Comparison of ENCODE assay signal across 15 cellular contexts in genomic region chr2:10571673-10572072, GRCh38.
DNase-seq lines count a peak whose midpoint lies in the region; ATAC-seq and TF ChIP-seq lines count a peak whose summit lies in the region.
"Had no signal": no experiment of that assay in that cellular context is flagged by ENCODE, and none has a peak within 500 bp of the region (broad histone marks: within the 10 kb centered on the region; RNA-seq: fewer than 3 reads in every experiment).

No MANE protein-coding gene starts in this region.

- no peak overlapping the region for H3K4me2 ChIP-seq in OCI-LY7 (ENCODE audit: low read length)
- H3K4me2 ChIP-seq: BLaER1 treated with 17β-estradiol and CSF1 and Interleukin-3, amounts not matched to agents 10 nM and 100 nM had no signal

- H3K9me2 ChIP-seq in OCI-LY7 (ENCODE audit: insufficient read depth, low read length) = no peaks in the 10 kb centered on the region

- peaks cover 69% of the 10 kb centered on the region for H3K36me3 ChIP-seq in OCI-LY7 (ENCODE audit: insufficient read depth, low read length)

- DNase-seq in activated CD8-positive, alpha-beta T cell treated with anti-CD3 and anti-CD28 coated beads, Interleukin-2, amount 10 ng/mL, durations not matched to agents 7 days and 5 days = no peak
- DNase-seq in activated CD8-positive, alpha-beta T cell treated with anti-CD3 and anti-CD28 coated beads for 36 hours = no peak
- DNase-seq in OCI-LY7 (ENCODE audit: low spot score) (no peak), fibroblast of peridontal ligament (ENCODE audit: extremely low read depth) (peak; percentile 11), osteocyte (ENCODE audit: extremely low spot score, unreplicated experiment) (peak; percentile 63), CD14-positive monocyte (ENCODE audit: low spot score) (no peak)
- no peak for DNase-seq in activated naive CD4-positive, alpha-beta T cell treated with anti-CD3 and anti-CD28 coated beads for 36 hours
- DNase-seq: CD4-positive, alpha-beta T cell; DND-41; GDM1; KBM-7 had no signal

- no peak overlapping the region for H3K4me3 Mint-ChIP-seq in activated CD8-positive, alpha-beta T cell treated with anti-CD3 and anti-CD28 coated beads, Interleukin-2, amount 10 ng/mL, durations not matched to agents 7 days and 5 days
- no peak overlapping the region for H3K4me3 Mint-ChIP-seq in activated CD8-positive, alpha-beta T cell treated with anti-CD3 and anti-CD28 coated beads for 36 hours
- no peak overlapping the region for H3K4me3 Mint-ChIP-seq in osteocyte (ENCODE audit: unreplicated experiment)
- no peak overlapping the region for H3K4me3 Mint-ChIP-seq in activated naive CD4-positive, alpha-beta T cell treated with anti-CD3 and anti-CD28 coated beads for 36 hours
- no peak overlapping the region for H3K4me3 Mint-ChIP-seq in CD14-positive monocyte
- H3K4me3 Mint-ChIP-seq: CD4-positive, alpha-beta T cell had no signal

- ATAC-seq in activated CD8-positive, alpha-beta T cell treated with anti-CD3 and anti-CD28 coated beads, Interleukin-2, amount 10 ng/mL, durations not matched to agents 7 days and 5 days = no peak
- ATAC-seq in activated CD8-positive, alpha-beta T cell treated with anti-CD3 and anti-CD28 coated beads for 36 hours = no peak
- ATAC-seq in GM21825 (IDR thresholded peaks at IDR 0.05; ENCODE audit: unreplicated experiment) = no peak
- ATAC-seq: HCT116 had no signal

- BruUV-seq in OCI-LY7 (replicated peaks; lab: Mats Ljungman, UMichigan) = TSS peak; percentile 65

- no peak overlapping the region for H3K27ac ChIP-seq in OCI-LY7 (ENCODE audit: low read depth, low read length, poor library complexity, severe bottlenecking)
- H3K27ac ChIP-seq: 22Rv1; BLaER1 treated with 17β-estradiol and CSF1 and Interleukin-3, amounts not matched to agents 10 nM and 100 nM had no signal

- H3K4me3 ChIP-seq in OCI-LY7 (ENCODE audit: low read depth, low read length, poor library complexity, severe bottlenecking) = no peak overlapping the region
- H3K4me3 ChIP-seq: BLaER1 treated with 17β-estradiol and CSF1 and Interleukin-3, amounts not matched to agents 10 nM and 100 nM had no signal

- H2AFZ ChIP-seq in OCI-LY7 (ENCODE audit: low read length) = no peak overlapping the region

- H4K20me1 ChIP-seq in OCI-LY7 (ENCODE audit: insufficient read depth, low read length) = no peaks in the 10 kb centered on the region

- peaks cover 45% of the 10 kb centered on the region for H3K4me1 Mint-ChIP-seq in activated CD8-positive, alpha-beta T cell treated with anti-CD3 and anti-CD28 coated beads, Interleukin-2, amount 10 ng/mL, durations not matched to agents 7 days and 5 days (ENCODE audit: low read depth)
- peaks cover 4% of the 10 kb centered on the region for H3K4me1 Mint-ChIP-seq in activated CD8-positive, alpha-beta T cell treated with anti-CD3 and anti-CD28 coated beads for 36 hours (ENCODE audit: low read depth)
- H3K4me1 Mint-ChIP-seq in osteocyte (ENCODE audit: unreplicated experiment) = peaks cover 28% of the 10 kb centered on the region
- no peaks in the 10 kb centered on the region for H3K4me1 Mint-ChIP-seq in activated naive CD4-positive, alpha-beta T cell treated with anti-CD3 and anti-CD28 coated beads for 36 hours (ENCODE audit: low read depth)
- H3K4me1 Mint-ChIP-seq in CD14-positive monocyte = no peaks in the 10 kb centered on the region

- H3K4me1 ChIP-seq in OCI-LY7 (ENCODE audit: insufficient read depth, low read length, poor library complexity, severe bottlenecking) = no peaks in the 10 kb centered on the region

- H3K79me2 ChIP-seq in OCI-LY7 (ENCODE audit: insufficient read depth, low read depth, low read length) = no peaks in the 10 kb centered on the region

- POLR2A ChIA-PET in activated CD8-positive, alpha-beta T cell treated with anti-CD3 and anti-CD28 coated beads, Interleukin-2, amount 10 ng/mL, durations not matched to agents 7 days and 5 days (lab: Charles Lee) = no interaction called here
- POLR2A ChIA-PET in activated CD8-positive, alpha-beta T cell treated with anti-CD3 and anti-CD28 coated beads for 36 hours (lab: Charles Lee) = no interaction called here
- POLR2A ChIA-PET in OCI-LY7 (lab: Charles Lee) = no interaction called here

- no peaks in the 10 kb centered on the region for H3K9me3 Mint-ChIP-seq in activated CD8-positive, alpha-beta T cell treated with anti-CD3 and anti-CD28 coated beads, Interleukin-2, amount 10 ng/mL, durations not matched to agents 7 days and 5 days (ENCODE audit: insufficient read depth)
- H3K9me3 Mint-ChIP-seq in activated CD8-positive, alpha-beta T cell treated with anti-CD3 and anti-CD28 coated beads for 36 hours = no peaks in the 10 kb centered on the region
- no peaks in the 10 kb centered on the region for H3K9me3 Mint-ChIP-seq in osteocyte (ENCODE audit: unreplicated experiment)
- no peaks in the 10 kb centered on the region for H3K9me3 Mint-ChIP-seq in activated naive CD4-positive, alpha-beta T cell treated with anti-CD3 and anti-CD28 coated beads for 36 hours
- peaks cover 0 to 2% (median 0%) of the 10 kb centered on the region in 7 donors for H3K9me3 Mint-ChIP-seq in CD14-positive monocyte
- H3K9me3 Mint-ChIP-seq: CD4-positive, alpha-beta T cell had no signal

- CTCF ChIA-PET in activated CD8-positive, alpha-beta T cell treated with anti-CD3 and anti-CD28 coated beads, Interleukin-2, amount 10 ng/mL, durations not matched to agents 7 days and 5 days (lab: Charles Lee) = no interaction called here
- CTCF ChIA-PET in activated CD8-positive, alpha-beta T cell treated with anti-CD3 and anti-CD28 coated beads for 36 hours (lab: Charles Lee) = no interaction called here
- CTCF ChIA-PET in OCI-LY7 (lab: Charles Lee; ENCODE audit: unreplicated experiment) = no interaction called here
- CTCF ChIA-PET in activated naive CD4-positive, alpha-beta T cell treated with anti-CD3 and anti-CD28 coated beads for 36 hours (lab: Charles Lee) = no interaction called here

- no peaks in the 10 kb centered on the region for H3K9me3 ChIP-seq in OCI-LY7 (ENCODE audit: low read length)

- peaks cover 51% of the 10 kb centered on the region for H3K36me3 Mint-ChIP-seq in activated CD8-positive, alpha-beta T cell treated with anti-CD3 and anti-CD28 coated beads, Interleukin-2, amount 10 ng/mL, durations not matched to agents 7 days and 5 days (ENCODE audit: low read depth)
- peaks cover 48% of the 10 kb centered on the region for H3K36me3 Mint-ChIP-seq in activated CD8-positive, alpha-beta T cell treated with anti-CD3 and anti-CD28 coated beads for 36 hours (ENCODE audit: low read depth)
- H3K36me3 Mint-ChIP-seq in osteocyte (ENCODE audit: unreplicated experiment) (peaks cover 49% of the 10 kb centered on the region), CD14-positive monocyte (peaks cover 73 to 87% of the 10 kb centered on the region in 2 donors)
- peaks cover 57% of the 10 kb centered on the region for H3K36me3 Mint-ChIP-seq in activated naive CD4-positive, alpha-beta T cell treated with anti-CD3 and anti-CD28 coated beads for 36 hours (ENCODE audit: low read depth)

- no peak for TF ChIP-seq CTCF in activated CD8-positive, alpha-beta T cell treated with anti-CD3 and anti-CD28 coated beads for 36 hours (IDR thresholded peaks at IDR 0.05)
- no peak for TF ChIP-seq CTCF in OCI-LY7 (conservative IDR thresholded peaks at IDR 0.05; ENCODE audit: low read length)
- no peak for TF ChIP-seq CTCF in osteocyte (IDR thresholded peaks at IDR 0.05)
- TF ChIP-seq CTCF in CD14-positive monocyte (IDR thresholded peaks at IDR 0.05) = no peak

- intact Hi-C loops in activated CD8-positive, alpha-beta T cell treated with anti-CD3 and anti-CD28 coated beads for 36 hours (cut with micrococcal nuclease) = no loop called here
- intact Hi-C loops in OCI-LY7 (cut with micrococcal nuclease; ENCODE audit: unreplicated experiment) = no loop called here
- intact Hi-C loops in activated naive CD4-positive, alpha-beta T cell treated with anti-CD3 and anti-CD28 coated beads for 36 hours (cut with micrococcal nuclease) = no loop called here
- intact Hi-C loops in CD14-positive monocyte (cut with micrococcal nuclease) = no loop called here

- no peaks in the 10 kb centered on the region for H3K27me3 Mint-ChIP-seq in activated CD8-positive, alpha-beta T cell treated with anti-CD3 and anti-CD28 coated beads, Interleukin-2, amount 10 ng/mL, durations not matched to agents 7 days and 5 days (ENCODE audit: low read depth)
- no peaks in the 10 kb centered on the region for H3K27me3 Mint-ChIP-seq in activated CD8-positive, alpha-beta T cell treated with anti-CD3 and anti-CD28 coated beads for 36 hours
- H3K27me3 Mint-ChIP-seq in osteocyte (ENCODE audit: unreplicated experiment) = no peaks in the 10 kb centered on the region
- no peaks in the 10 kb centered on the region for H3K27me3 Mint-ChIP-seq in activated naive CD4-positive, alpha-beta T cell treated with anti-CD3 and anti-CD28 coated beads for 36 hours (ENCODE audit: low read depth)
- H3K27me3 Mint-ChIP-seq in CD14-positive monocyte (ENCODE audit: low read depth in 3 of 3) = no peaks in the 10 kb centered on the region
- H3K27me3 Mint-ChIP-seq: CD4-positive, alpha-beta T cell had no signal

- H3K27ac Mint-ChIP-seq in activated CD8-positive, alpha-beta T cell treated with anti-CD3 and anti-CD28 coated beads, Interleukin-2, amount 10 ng/mL, durations not matched to agents 7 days and 5 days = peak overlapping the region; percentile 65
- no peak overlapping the region for H3K27ac Mint-ChIP-seq in activated CD8-positive, alpha-beta T cell treated with anti-CD3 and anti-CD28 coated beads for 36 hours
- H3K27ac Mint-ChIP-seq in osteocyte (ENCODE audit: unreplicated experiment) (no peak overlapping the region), CD14-positive monocyte (peak overlapping the region in 1 of 7 donors; percentile 20)
- H3K27ac Mint-ChIP-seq in activated naive CD4-positive, alpha-beta T cell treated with anti-CD3 and anti-CD28 coated beads for 36 hours = no peak overlapping the region
- H3K27ac Mint-ChIP-seq: CD4-positive, alpha-beta T cell had no signal

Comparison
In these comparisons a context has a peak if more than half of its experiments do, and no peak if none do; other contexts are left out.
1. DNase-seq: peak in fibroblast of peridontal ligament (single experiment) and osteocyte (single experiment); none in activated CD8-positive, alpha-beta T cell treated with anti-CD3 and anti-CD28 coated beads, Interleukin-2, amount 10 ng/mL, durations not matched to agents 7 days and 5 days (single experiment), activated CD8-positive, alpha-beta T cell treated with anti-CD3 and anti-CD28 coated beads for 36 hours (single experiment), OCI-LY7 (single experiment), activated naive CD4-positive, alpha-beta T cell treated with anti-CD3 and anti-CD28 coated beads for 36 hours (single experiment) and CD14-positive monocyte (single experiment).